ENCODE assay signal across 10 cellular contexts in the genomic region with DNA sequence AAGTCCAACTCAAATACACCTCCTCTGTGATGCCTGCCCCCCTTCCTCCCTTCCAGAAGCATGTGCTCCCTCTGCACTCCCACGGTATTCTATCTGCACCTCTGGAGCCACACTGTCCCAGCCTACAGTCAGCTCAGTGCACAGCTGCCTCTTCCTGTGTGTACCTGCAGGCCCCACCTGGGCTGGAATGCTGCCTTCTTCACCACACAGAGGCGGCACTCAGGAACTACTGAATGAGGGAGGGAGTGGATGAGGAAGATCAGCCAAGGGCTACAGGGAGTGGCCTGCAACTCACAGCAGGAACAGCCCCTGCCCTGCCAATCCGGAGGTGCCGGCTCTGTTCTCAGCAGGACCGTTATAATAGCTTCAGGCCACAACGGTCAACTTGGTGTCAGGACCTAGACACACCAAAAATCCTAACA. TPM values are rescaled to one million over a fixed set of nuclear protein-coding genes. Genes with fewer than 3 reads are reported as not detected.
DNase-seq lines count a peak whose midpoint lies in the region; ATAC-seq and TF ChIP-seq lines count a peak whose summit lies in the region.
"Had no signal": no experiment of that assay in that cellular context is flagged by ENCODE, and none has a peak within 500 bp of the region (broad histone marks: within the 10 kb centered on the region; RNA-seq: fewer than 3 reads in every experiment).

No MANE protein-coding gene starts in this region.

- H3K27ac ChIP-seq in mammary epithelial cell (ENCODE audit: insufficient read depth, low read depth, low read length) (peak overlapping the region; percentile 33), suprapubic skin (peak overlapping the region; percentile 57), psoas muscle (no peak overlapping the region), dorsolateral prefrontal cortex (peak overlapping the region in 8 of 59 donors; percentile 5 to 46 (median 22))
- H3K27ac ChIP-seq: thoracic aorta, VCaP had no signal

- TF ChIP-seq EP300 in suprapubic skin (IDR thresholded peaks at IDR 0.05), result no peak

- no peak overlapping the region for H2AFZ ChIP-seq in mammary epithelial cell (ENCODE audit: low read depth, low read length)

- in situ Hi-C loops in mammary epithelial cell (cut with MboI; ENCODE audit: low sequenced_read_pairs in 2 of 2), result loop anchor here in 1 of 2 donors (5.0 kb wide), 1 partner anchor 127 kb away; no protein-coding TSS in a partner anchor

- no TSS peak for BruUV-seq in mammary epithelial cell (replicated peaks; lab: Mats Ljungman, UMichigan)

- H3K9me3 ChIP-seq in mammary epithelial cell (replicated peaks; ENCODE audit: insufficient read depth, low read length), result no peaks in the 10 kb centered on the region
- no peaks in the 10 kb centered on the region for H3K9me3 ChIP-seq in suprapubic skin
- H3K9me3 ChIP-seq in psoas muscle, result peaks cover 8% of the 10 kb centered on the region
- H3K9me3 ChIP-seq: thoracic aorta had no signal

- H4K20me1 ChIP-seq in mammary epithelial cell (ENCODE audit: insufficient read depth, low read length), result no peaks in the 10 kb centered on the region

- no peak overlapping the region for H3K4me3 ChIP-seq in mammary epithelial cell (replicated peaks in 1 of 3; ENCODE audit: insufficient read depth in 1 of 3, low read depth in 2 of 3, low read length in 3 of 3)
- H3K4me3 ChIP-seq in suprapubic skin, result no peak overlapping the region
- no peak overlapping the region for H3K4me3 ChIP-seq in psoas muscle
- no peak overlapping the region for H3K4me3 ChIP-seq in dorsolateral prefrontal cortex
- H3K4me3 ChIP-seq: thoracic aorta had no signal

- H3K27me3 ChIP-seq in mammary epithelial cell (ENCODE audit: insufficient read depth, low read length) (no peaks in the 10 kb centered on the region), suprapubic skin (no peaks in the 10 kb centered on the region), psoas muscle (ENCODE audit: insufficient read depth in 3 of 3, low read length in 2 of 3) (no peaks in the 10 kb centered on the region), dorsolateral prefrontal cortex (no peaks in the 10 kb centered on the region)

- H3K4me2 ChIP-seq in mammary epithelial cell (ENCODE audit: insufficient read depth, low read depth, low read length), result peak overlapping the region; percentile 55

- no peak overlapping the region for H3K9ac ChIP-seq in mammary epithelial cell (ENCODE audit: insufficient read depth, low read length)

- TF ChIP-seq CTCF in mammary epithelial cell (conservative IDR thresholded peaks at IDR 0.05 in 1 of 2, IDR thresholded peaks at IDR 0.05 in 1 of 2; ENCODE audit: extremely low read depth in 1 of 2, insufficient read depth in 1 of 2, low read depth in 1 of 2, low read length in 2 of 2) (no peak), suprapubic skin (IDR thresholded peaks at IDR 0.05) (no peak), psoas muscle (IDR thresholded peaks at IDR 0.05) (no peak), dorsolateral prefrontal cortex (IDR thresholded peaks at IDR 0.05 in 54 of 56, conservative IDR thresholded peaks at IDR 0.05 in 2 of 56; ENCODE audit: low read depth in 1 of 56, partially characterized antibody in 56 of 56) (peak in 1 of 56 donors; percentile 2)

- intact Hi-C loops in mammary epithelial cell (cut with micrococcal nuclease), result loop anchor here (1.0 to 2.0 kb wide), 4 partner anchors 53 to 125 kb away; no protein-coding TSS in a partner anchor
- intact Hi-C loops in psoas muscle (cut with DNase I), result loop anchor here in 1 of 2 donors (5.0 kb wide), 1 partner anchor 122 kb away; no protein-coding TSS in a partner anchor
- intact Hi-C loops in dorsolateral prefrontal cortex (cut with DNase I), result no loop called here

- ATAC-seq in psoas muscle, result no peak

- no peak for TF ChIP-seq POLR2A in suprapubic skin (IDR thresholded peaks at IDR 0.05)

- CTCF ChIA-PET in mammary epithelial cell (lab: Charles Lee; ENCODE audit: low non-redundant PET), result interaction anchor here (0.6 to 1.1 kb wide), 6 partner anchors 8 to 127 kb away, joined by 3 to 7 read pairs (median 4); no protein-coding TSS in a partner anchor

- H3K36me3 ChIP-seq in mammary epithelial cell (ENCODE audit: insufficient read depth, low read length) (peaks cover 3% of the 10 kb centered on the region), suprapubic skin (no peaks in the 10 kb centered on the region), psoas muscle (ENCODE audit: insufficient read depth in 1 of 2, low read depth in 1 of 2) (no peaks in the 10 kb centered on the region)
- H3K36me3 ChIP-seq: thoracic aorta had no signal

- WGBS in mammary epithelial cell (ENCODE audit: low coverage, missing lambda C conversion rate), result 2% methylated on average over 5 of the region's 6 CpGs
- WGBS in suprapubic skin, result 11% methylated on average over 6 of the region's 6 CpGs
- 30 to 42% (median 34%) methylated on average over 6 of the region's 6 CpGs for WGBS in psoas muscle, 3 donors

- peaks cover 35% of the 10 kb centered on the region for H3K4me1 ChIP-seq in mammary epithelial cell (ENCODE audit: insufficient read depth, low read length)
- peaks cover 33% of the 10 kb centered on the region for H3K4me1 ChIP-seq in suprapubic skin
- no peaks in the 10 kb centered on the region for H3K4me1 ChIP-seq in psoas muscle

- dilution Hi-C loops in mammary epithelial cell (cut with HindIII; ENCODE audit: low sequenced_read_pairs), result no loop called here

- peaks cover 99% of the 10 kb centered on the region for H3K79me2 ChIP-seq in mammary epithelial cell (ENCODE audit: insufficient read depth, low read length)

- peak; percentile 8 for DNase-seq in NCI-H2029 treated with DMSO at 0.1 percent for 48 hours (lab: John Stamatoyannopoulos, UW)
- DNase-seq in NCI-H2029 (lab: John Stamatoyannopoulos, UW), result no peak
- peak; percentile 90 for DNase-seq in mammary epithelial cell
- peak; percentile 88 for DNase-seq in islet precursor cell
- peak in 1 of 2 donors; percentile 76 for DNase-seq in suprapubic skin (ENCODE audit: low spot score in 2 of 2)
- no peak for DNase-seq in activated CD8-positive, alpha-beta memory T cell treated with anti-CD3 and anti-CD28 coated beads, Interleukin-2, amount 50 U/mL, for 4 hours
- DNase-seq in psoas muscle, result no peak
- DNase-seq in dorsolateral prefrontal cortex, result no peak

RNA-seq across cellular contexts. Expression of gene AFAP1, which starts 10.1 kb away (rescaled TPM):
- total RNA-seq in mammary epithelial cell (10 to 100 TPM; 22.9 to 36.0 TPM), suprapubic skin (10 to 100 TPM in 3 of 4 donors, 1 to 10 TPM in 1; 8.3 to 27.1 (median 11.1) TPM), psoas muscle (10 to 100 TPM in 1 of 4 donors, 1 to 10 TPM in 3; 2.6 to 11.4 (median 4.3) TPM), dorsolateral prefrontal cortex (10 to 100 TPM; 16.0 to 44.2 (median 28.5) TPM)
- polyA plus RNA-seq in mammary epithelial cell (13.4 TPM), psoas muscle (1 to 10 TPM; 1.3 to 1.8 (median 1.6) TPM)
- 20.1 TPM for polyA minus RNA-seq in mammary epithelial cell

Comparison
In these comparisons a context has a peak if more than half of its experiments do, and no peak if none do; other contexts are left out.
1. DNase-seq: peak in NCI-H2029 treated with DMSO at 0.1 percent for 48 hours (single experiment), mammary epithelial cell (single experiment) and islet precursor cell (single experiment); none in NCI-H2029 (single experiment), activated CD8-positive, alpha-beta memory T cell treated with anti-CD3 and anti-CD28 coated beads, Interleukin-2, amount 50 U/mL, for 4 hours (single experiment), psoas muscle (0 of 2) and dorsolateral prefrontal cortex (0 of 10).